Comparison of ENCODE assay signal across 1 cellular context in the genomic region with DNA sequence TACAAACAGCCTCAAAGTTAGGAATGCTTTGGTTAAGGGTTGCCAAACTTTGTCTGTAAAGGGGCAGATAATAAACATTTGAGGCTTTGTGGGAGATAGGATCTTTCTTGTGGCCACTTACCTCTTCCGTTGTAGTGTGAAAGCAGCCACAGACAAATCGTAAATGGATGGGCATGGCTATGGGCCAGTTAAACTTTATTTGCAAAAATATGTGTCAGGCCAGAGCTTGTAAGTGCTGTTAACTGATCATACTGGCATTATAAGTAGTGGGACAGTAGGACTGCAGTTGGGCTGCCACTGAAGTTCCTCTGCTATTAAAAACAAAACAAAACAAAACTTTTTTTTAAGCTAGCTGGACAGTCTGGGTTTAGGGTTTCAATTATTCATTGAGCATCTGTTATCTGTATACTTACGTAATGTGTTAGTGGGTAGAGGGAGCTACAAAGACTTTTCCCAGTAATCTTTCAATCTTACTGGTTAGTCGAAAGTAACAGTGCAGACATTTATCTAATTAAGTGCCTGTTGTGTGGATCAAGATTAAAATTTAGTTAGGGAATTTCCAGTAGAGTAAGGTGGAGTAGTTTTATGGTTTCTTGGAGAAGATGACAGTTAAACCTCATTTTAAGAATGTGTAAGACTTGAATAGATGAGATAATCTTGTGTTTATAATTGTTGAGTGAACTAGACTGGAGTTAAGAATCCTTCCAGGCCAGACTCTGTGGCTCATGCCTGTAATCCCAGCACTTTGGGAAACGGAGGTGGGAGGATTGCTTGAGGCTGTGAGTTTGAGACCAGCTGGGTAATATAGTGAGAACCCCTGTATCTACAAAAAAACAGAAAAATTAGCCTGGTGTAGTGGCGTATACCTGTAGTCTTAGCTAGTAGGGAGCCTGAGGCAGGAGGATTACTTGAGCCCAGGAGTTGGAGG.
TF ChIP-seq lines count a peak whose summit lies in the region.

No MANE protein-coding gene starts in this region.

TF ChIP-seq in IMR-90, 13 proteins besides CTCF, POLR2A, EP300 and RAD21:
- no peak for TF ChIP-seq FOS (IDR thresholded peaks at IDR 0.05; ENCODE audit: low read depth, low read length)
- TF ChIP-seq, protein P1, sequence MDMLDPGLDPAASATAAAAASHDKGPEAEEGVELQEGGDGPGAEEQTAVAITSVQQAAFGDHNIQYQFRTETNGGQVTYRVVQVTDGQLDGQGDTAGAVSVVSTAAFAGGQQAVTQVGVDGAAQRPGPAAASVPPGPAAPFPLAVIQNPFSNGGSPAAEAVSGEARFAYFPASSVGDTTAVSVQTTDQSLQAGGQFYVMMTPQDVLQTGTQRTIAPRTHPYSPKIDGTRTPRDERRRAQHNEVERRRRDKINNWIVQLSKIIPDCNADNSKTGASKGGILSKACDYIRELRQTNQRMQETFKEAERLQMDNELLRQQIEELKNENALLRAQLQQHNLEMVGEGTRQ (IDR thresholded peaks at IDR 0.05; ENCODE audit: low read depth, low read length), result no peak
- no peak for TF ChIP-seq RFX5 (IDR thresholded peaks at IDR 0.05; ENCODE audit: low read depth, low read length)
- TF ChIP-seq MAZ (IDR thresholded peaks at IDR 0.05; ENCODE audit: borderline replicate concordance, low read depth, low read length), result no peak
- TF ChIP-seq MAFK (IDR thresholded peaks at IDR 0.05; ENCODE audit: low read depth, low read length), result no peak
